In genomic region chr18:51235011-51235789, GRCh38 we compare ENCODE assay signal across 8 cellular contexts.
DNase-seq lines count a peak whose midpoint lies in the region; ATAC-seq lines count a peak whose summit lies in the region.

No MANE protein-coding gene starts in this region.

- peak; percentile 93 for ATAC-seq in HG03439 (IDR thresholded peaks at IDR 0.05; ENCODE audit: unreplicated experiment)

- DNase-seq in activated T-cell treated with anti-CD3 and anti-CD28 coated beads for 24 hours (ENCODE audit: low read depth) (peak; percentile 18), activated T-cell treated with anti-CD3 and anti-CD28 coated beads for 48 hours (ENCODE audit: low read depth) (peak; percentile 30), SHP77 (lab: John Stamatoyannopoulos, UW) (no peak), OCI-M2 (lab: John Stamatoyannopoulos, UW; ENCODE audit: unreplicated experiment) (no peak), C1 segment of cervical spinal cord (lab: John Stamatoyannopoulos, UW) (no peak)
- no peak for DNase-seq in activated T-cell treated with anti-CD3 and anti-CD28 coated beads, Interleukin-2, amount 50 U/mL, for 1 hour
- peak; percentile 33 to 35 for DNase-seq in stimulated activated CD4-positive, alpha-beta T cell treated with anti-CD3 and anti-CD28 coated beads, Interleukin-15, amount 100 ng/mL, for 48 hours (ENCODE audit: low read depth in 2 of 2)

Comparison
In these comparisons a context has a peak if more than half of its experiments do, and no peak if none do; other contexts are left out.
1. DNase-seq: peak in activated T-cell treated with anti-CD3 and anti-CD28 coated beads for 24 hours (single experiment), activated T-cell treated with anti-CD3 and anti-CD28 coated beads for 48 hours (single experiment) and stimulated activated CD4-positive, alpha-beta T cell treated with anti-CD3 and anti-CD28 coated beads, Interleukin-15, amount 100 ng/mL, for 48 hours (2 of 2); none in activated T-cell treated with anti-CD3 and anti-CD28 coated beads, Interleukin-2, amount 50 U/mL, for 1 hour (single experiment), SHP77 (0 of 2), OCI-M2 (single experiment) and C1 segment of cervical spinal cord (0 of 14).